26 cellular contexts compared by ENCODE assay signal in the genomic region with DNA sequence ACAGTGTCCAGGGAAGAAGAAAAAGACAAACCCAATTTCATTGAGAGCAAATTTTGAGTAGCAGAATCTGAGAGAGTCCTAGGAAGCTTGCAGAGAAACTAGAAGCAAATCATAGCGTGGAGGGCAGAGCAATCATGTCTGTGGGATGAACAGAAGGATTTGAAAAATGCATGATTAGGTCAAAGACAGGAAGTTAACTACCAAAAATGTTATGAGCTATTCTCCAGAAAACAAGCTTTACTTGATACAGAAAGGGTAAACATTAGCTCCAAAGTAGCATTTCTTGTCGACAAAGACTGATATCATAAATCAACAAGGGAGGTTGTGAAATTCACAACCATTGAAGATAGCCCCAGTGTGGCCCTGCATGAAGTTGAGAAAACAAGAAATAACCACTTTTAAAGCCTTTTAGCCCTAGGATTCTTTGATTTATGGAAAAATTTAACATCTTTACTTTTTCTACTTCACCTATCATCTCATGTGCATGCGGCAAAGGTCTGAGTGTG.
"Had no signal": no experiment of that assay in that cellular context is flagged by ENCODE, and none has a peak within 500 bp of the region (broad histone marks: within the 10 kb centered on the region; RNA-seq: fewer than 3 reads in every experiment).

No MANE protein-coding gene starts in this region.

- H3K9me3 ChIP-seq: esophagus muscularis mucosa, heart left ventricle, lower lobe of right lung, neutrophil, pancreas, psoas muscle, right atrium auricular region, transverse colon, uterus had no signal

- ATAC-seq: effector memory CD8-positive, alpha-beta T cell; heart left ventricle; left cardiac atrium; lower lobe of right lung; psoas muscle; stimulated activated memory B cell treated with anti-CD40 and anti-IgM and Interleukin-4, amounts not matched to agents 10 μg/mL and 1 μg/mL and 100 μg/mL, for 72 hours had no signal

- H3K27ac Mint-ChIP-seq: activated naive CD4-positive, alpha-beta T cell treated with anti-CD3 and anti-CD28 coated beads, Interleukin-2, amount 50 U/mL, for 24 hours; effector memory CD8-positive, alpha-beta T cell; natural killer cell; stimulated activated memory B cell treated with anti-CD40 and anti-IgM and Interleukin-4, amounts not matched to agents 10 μg/mL and 1 μg/mL and 100 μg/mL, for 72 hours had no signal

- H3K27ac ChIP-seq: brain microvascular endothelial cell, dorsolateral prefrontal cortex, esophagus muscularis mucosa, heart left ventricle, lower lobe of right lung, neutrophil, psoas muscle, right atrium auricular region, transverse colon, uterus had no signal

- H3K4me1 Mint-ChIP-seq: activated naive CD4-positive, alpha-beta T cell treated with anti-CD3 and anti-CD28 coated beads, Interleukin-2, amount 50 U/mL, for 24 hours; natural killer cell; stimulated activated memory B cell treated with anti-CD40 and anti-IgM and Interleukin-4, amounts not matched to agents 10 μg/mL and 1 μg/mL and 100 μg/mL, for 72 hours had no signal

- H3K36me3 Mint-ChIP-seq: activated naive CD4-positive, alpha-beta T cell treated with anti-CD3 and anti-CD28 coated beads, Interleukin-2, amount 50 U/mL, for 24 hours; natural killer cell; stimulated activated memory B cell treated with anti-CD40 and anti-IgM and Interleukin-4, amounts not matched to agents 10 μg/mL and 1 μg/mL and 100 μg/mL, for 72 hours had no signal

- H3K36me3 ChIP-seq: brain microvascular endothelial cell, esophagus muscularis mucosa, heart left ventricle, lower lobe of right lung, neutrophil, pancreas, right atrium auricular region, transverse colon, uterus had no signal

- DNase-seq: activated CD4-positive, alpha-beta T cell treated with anti-CD3 and anti-CD28 coated beads for 1 hour; activated CD4-positive, alpha-beta T cell treated with anti-CD3 and anti-CD28 coated beads, Interleukin-2, amount 50 U/mL, for 1 hour; activated gamma-delta T cell treated with Interleukin-2 at 50 U/mL for 16 hours; activated T-cell treated with anti-CD3 and anti-CD28 coated beads, Interleukin-2, amount 50 U/mL, for 1 hour; aorta; brain microvascular endothelial cell; central memory CD4-positive, alpha-beta T cell; dorsolateral prefrontal cortex; effector memory CD8-positive, alpha-beta T cell; heart left ventricle; islet precursor cell; left cardiac atrium; lower lobe of right lung; natural killer cell; pancreas; psoas muscle; T-helper 1 cell; T-helper 9 cell; transverse colon; uterus had no signal

- H3K27me3 ChIP-seq: brain microvascular endothelial cell, esophagus muscularis mucosa, heart left ventricle, neutrophil, pancreas, right atrium auricular region, transverse colon, uterus had no signal

- H3K4me1 ChIP-seq: esophagus muscularis mucosa, heart left ventricle, lower lobe of right lung, psoas muscle, right atrium auricular region, transverse colon, uterus had no signal

- H3K4me3 ChIP-seq: dorsolateral prefrontal cortex, esophagus muscularis mucosa, heart left ventricle, lower lobe of right lung, pancreas, psoas muscle, right atrium auricular region, transverse colon, uterus had no signal

- FAIRE-seq: colon, pancreas had no signal

- H3K9me3 Mint-ChIP-seq: activated naive CD4-positive, alpha-beta T cell treated with anti-CD3 and anti-CD28 coated beads, Interleukin-2, amount 50 U/mL, for 24 hours; natural killer cell; stimulated activated memory B cell treated with anti-CD40 and anti-IgM and Interleukin-4, amounts not matched to agents 10 μg/mL and 1 μg/mL and 100 μg/mL, for 72 hours had no signal

- H3K4me3 Mint-ChIP-seq: activated naive CD4-positive, alpha-beta T cell treated with anti-CD3 and anti-CD28 coated beads, Interleukin-2, amount 50 U/mL, for 24 hours; effector memory CD8-positive, alpha-beta T cell; natural killer cell; stimulated activated memory B cell treated with anti-CD40 and anti-IgM and Interleukin-4, amounts not matched to agents 10 μg/mL and 1 μg/mL and 100 μg/mL, for 72 hours had no signal
